ENCODE assay signal across 2 cellular contexts in the genomic region with DNA sequence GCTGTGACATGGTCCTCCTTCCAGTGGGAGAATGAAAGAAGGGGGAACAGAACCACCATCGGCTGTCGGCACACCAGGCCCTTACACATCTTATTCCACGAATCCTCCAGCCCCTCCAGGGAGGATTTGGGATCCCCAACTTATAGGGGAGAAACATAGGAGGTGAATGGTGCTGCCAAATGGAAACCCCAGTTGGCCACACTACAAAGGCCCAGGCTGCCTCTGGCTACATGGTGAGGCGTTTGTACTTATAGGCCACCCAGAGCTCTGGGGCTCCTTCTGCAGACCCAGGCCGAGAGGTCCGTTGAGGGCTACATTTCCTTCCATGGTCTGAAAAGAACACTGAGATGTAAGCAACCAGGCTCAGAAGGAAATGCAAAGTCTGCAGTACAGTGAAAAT.
TF ChIP-seq lines count a peak whose summit lies in the region.

No MANE protein-coding gene starts in this region.

TF ChIP-seq in IMR-90, 13 proteins besides CTCF, POLR2A, EP300 and RAD21:
- TF ChIP-seq MXI1 (IDR thresholded peaks at IDR 0.05; ENCODE audit: borderline replicate concordance, low read depth, low read length) (no peak), CEBPB (IDR thresholded peaks at IDR 0.05; ENCODE audit: low read depth, low read length) (no peak), MAZ (IDR thresholded peaks at IDR 0.05; ENCODE audit: borderline replicate concordance, low read depth, low read length) (no peak), MAFK (IDR thresholded peaks at IDR 0.05; ENCODE audit: low read depth, low read length) (no peak), CHD1 (IDR thresholded peaks at IDR 0.05; ENCODE audit: low read depth, low read length) (no peak)

TF ChIP-seq in GM12891, 5 proteins besides CTCF, POLR2A, EP300 and RAD21 (continued from another document):
- no peak for TF ChIP-seq PAX5 (IDR thresholded peaks at IDR 0.05; ENCODE audit: insufficient read depth, low read length, severe bottlenecking)
- TF ChIP-seq SPI1 (IDR thresholded peaks at IDR 0.05; ENCODE audit: low read depth, low read length), result no peak
- TF ChIP-seq POLR2AphosphoS5 (IDR thresholded peaks at IDR 0.05; ENCODE audit: low read depth, low read length), result no peak
